In the genomic region with DNA sequence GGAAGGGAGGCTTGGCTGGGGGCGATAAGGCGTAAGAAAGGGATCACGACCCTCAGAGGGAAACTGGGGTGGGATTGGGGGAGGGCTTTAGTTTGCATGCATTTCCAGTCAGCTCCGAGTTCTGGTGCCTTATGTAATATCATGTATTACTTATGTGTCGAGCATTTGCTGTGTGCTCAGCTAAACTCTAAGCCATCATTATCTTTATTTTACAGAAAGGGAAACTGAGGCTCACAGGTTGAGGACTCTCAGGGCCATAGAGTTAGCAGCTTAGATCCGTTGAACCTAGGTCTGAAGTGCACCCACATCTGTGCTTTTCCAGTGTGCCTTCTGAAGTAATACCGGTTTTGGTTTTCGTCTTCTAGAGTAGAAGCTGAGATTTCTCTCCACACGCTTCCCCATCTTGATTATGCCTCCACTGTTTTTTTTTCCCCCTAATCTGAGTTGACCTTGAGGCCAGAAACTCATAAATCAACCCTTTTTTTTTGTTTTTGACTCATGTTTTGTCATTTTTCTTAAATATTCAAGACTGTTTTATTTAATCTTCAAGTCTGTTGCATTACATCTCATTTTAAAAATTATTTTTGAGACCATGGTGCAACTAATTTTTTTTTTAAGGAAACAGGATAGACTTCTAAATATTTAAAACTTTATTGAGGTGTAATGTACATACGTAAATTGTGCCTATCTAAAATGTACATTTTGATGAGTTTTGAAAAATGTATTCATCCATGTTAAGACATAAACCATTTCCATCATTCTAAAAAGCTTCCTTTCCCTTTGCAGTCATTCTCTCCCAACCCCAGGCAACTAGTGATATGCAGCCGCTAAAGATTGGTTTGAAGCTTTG, we compare ENCODE assay signal across 1 cellular context.
TF ChIP-seq lines count a peak whose summit lies in the region.

No MANE protein-coding gene starts in this region.

TF ChIP-seq in HepG2, 621 proteins besides CTCF, POLR2A, EP300 and RAD21 (continued from another document):
- TF ChIP-seq, protein P1, sequence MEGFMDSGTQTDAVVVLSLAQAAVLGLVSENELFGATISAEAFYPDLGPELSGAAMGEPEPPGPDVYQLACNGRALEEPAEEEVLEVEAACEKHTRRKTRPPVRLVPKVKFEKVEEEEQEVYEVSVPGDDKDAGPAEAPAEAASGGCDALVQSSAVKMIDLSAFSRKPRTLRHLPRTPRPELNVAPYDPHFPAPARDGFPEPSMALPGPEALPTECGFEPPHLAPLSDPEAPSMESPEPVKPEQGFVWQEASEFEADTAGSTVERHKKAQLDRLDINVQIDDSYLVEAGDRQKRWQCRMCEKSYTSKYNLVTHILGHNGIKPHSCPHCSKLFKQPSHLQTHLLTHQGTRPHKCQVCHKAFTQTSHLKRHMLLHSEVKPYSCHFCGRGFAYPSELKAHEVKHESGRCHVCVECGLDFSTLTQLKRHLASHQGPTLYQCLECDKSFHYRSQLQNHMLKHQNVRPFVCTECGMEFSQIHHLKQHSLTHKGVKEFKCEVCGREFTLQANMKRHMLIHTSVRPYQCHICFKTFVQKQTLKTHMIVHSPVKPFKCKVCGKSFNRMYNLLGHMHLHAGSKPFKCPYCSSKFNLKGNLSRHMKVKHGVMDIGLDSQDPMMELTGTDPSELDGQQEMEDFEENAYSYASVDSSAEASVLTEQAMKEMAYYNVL (CRISPR knock-in tag; IDR thresholded peaks at IDR 0.05; ENCODE audit: borderline replicate concordance), result 0 out of 2 replicates have a peak, but pooled peaks have one; percentile 5
- TF ChIP-seq, protein P2, sequence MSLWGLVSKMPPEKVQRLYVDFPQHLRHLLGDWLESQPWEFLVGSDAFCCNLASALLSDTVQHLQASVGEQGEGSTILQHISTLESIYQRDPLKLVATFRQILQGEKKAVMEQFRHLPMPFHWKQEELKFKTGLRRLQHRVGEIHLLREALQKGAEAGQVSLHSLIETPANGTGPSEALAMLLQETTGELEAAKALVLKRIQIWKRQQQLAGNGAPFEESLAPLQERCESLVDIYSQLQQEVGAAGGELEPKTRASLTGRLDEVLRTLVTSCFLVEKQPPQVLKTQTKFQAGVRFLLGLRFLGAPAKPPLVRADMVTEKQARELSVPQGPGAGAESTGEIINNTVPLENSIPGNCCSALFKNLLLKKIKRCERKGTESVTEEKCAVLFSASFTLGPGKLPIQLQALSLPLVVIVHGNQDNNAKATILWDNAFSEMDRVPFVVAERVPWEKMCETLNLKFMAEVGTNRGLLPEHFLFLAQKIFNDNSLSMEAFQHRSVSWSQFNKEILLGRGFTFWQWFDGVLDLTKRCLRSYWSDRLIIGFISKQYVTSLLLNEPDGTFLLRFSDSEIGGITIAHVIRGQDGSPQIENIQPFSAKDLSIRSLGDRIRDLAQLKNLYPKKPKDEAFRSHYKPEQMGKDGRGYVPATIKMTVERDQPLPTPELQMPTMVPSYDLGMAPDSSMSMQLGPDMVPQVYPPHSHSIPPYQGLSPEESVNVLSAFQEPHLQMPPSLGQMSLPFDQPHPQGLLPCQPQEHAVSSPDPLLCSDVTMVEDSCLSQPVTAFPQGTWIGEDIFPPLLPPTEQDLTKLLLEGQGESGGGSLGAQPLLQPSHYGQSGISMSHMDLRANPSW (CRISPR knock-in tag; IDR thresholded peaks at IDR 0.05; ENCODE audit: borderline replicate concordance), result 0 out of 2 replicates have a peak, but pooled peaks have one; percentile 23
- TF ChIP-seq DNMT1 (CRISPR knock-in tag; IDR thresholded peaks at IDR 0.05), result peak; percentile 2; the same call in 1 of the 2 replicates
- TF ChIP-seq NCOA1 (CRISPR knock-in tag; IDR thresholded peaks at IDR 0.05), result 0 out of 2 replicates have a peak, but pooled peaks have one; percentile 5
- TF ChIP-seq ZSCAN12 (CRISPR knock-in tag; IDR thresholded peaks at IDR 0.05), result no peak
- TF ChIP-seq, protein P3, sequence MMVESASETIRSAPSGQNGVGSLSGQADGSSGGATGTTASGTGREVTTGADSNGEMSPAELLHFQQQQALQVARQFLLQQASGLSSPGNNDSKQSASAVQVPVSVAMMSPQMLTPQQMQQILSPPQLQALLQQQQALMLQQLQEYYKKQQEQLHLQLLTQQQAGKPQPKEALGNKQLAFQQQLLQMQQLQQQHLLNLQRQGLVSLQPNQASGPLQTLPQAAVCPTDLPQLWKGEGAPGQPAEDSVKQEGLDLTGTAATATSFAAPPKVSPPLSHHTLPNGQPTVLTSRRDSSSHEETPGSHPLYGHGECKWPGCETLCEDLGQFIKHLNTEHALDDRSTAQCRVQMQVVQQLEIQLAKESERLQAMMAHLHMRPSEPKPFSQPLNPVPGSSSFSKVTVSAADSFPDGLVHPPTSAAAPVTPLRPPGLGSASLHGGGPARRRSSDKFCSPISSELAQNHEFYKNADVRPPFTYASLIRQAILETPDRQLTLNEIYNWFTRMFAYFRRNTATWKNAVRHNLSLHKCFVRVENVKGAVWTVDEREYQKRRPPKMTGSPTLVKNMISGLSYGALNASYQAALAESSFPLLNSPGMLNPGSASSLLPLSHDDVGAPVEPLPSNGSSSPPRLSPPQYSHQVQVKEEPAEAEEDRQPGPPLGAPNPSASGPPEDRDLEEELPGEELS (CRISPR knock-in tag; IDR thresholded peaks at IDR 0.05), result peak; percentile 3; the same call in 1 of the 2 replicates
- peak; percentile 7; the same call in 1 of the 2 replicates for TF ChIP-seq ZNF670 (CRISPR knock-in tag; IDR thresholded peaks at IDR 0.05; ENCODE audit: borderline replicate concordance)
- 0 out of 2 replicates have a peak, but pooled peaks have one; percentile 8 for TF ChIP-seq ISL2 (CRISPR knock-in tag; IDR thresholded peaks at IDR 0.05)
- TF ChIP-seq, protein P4, sequence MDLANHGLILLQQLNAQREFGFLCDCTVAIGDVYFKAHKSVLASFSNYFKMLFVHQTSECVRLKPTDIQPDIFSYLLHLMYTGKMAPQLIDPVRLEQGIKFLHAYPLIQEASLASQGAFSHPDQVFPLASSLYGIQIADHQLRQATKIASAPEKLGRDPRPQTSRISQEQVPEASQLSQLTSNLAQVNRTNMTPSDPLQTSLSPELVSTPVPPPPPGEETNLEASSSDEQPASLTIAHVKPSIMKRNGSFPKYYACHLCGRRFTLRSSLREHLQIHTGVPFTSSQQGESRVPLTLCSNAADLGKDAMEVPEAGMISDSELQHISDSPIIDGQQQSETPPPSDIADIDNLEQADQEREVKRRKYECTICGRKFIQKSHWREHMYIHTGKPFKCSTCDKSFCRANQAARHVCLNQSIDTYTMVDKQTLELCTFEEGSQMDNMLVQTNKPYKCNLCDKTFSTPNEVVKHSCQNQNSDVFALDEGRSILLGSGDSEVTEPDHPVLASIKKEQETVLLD (CRISPR knock-in tag; IDR thresholded peaks at IDR 0.05; ENCODE audit: low read depth), result no peak
- 0 out of 2 replicates have a peak, but pooled peaks have one; percentile 16 for TF ChIP-seq ADNP (CRISPR knock-in tag; IDR thresholded peaks at IDR 0.05)
- TF ChIP-seq ZNF563 (CRISPR knock-in tag; IDR thresholded peaks at IDR 0.05), result 0 out of 2 replicates have a peak, but pooled peaks have one; percentile 42
- TF ChIP-seq MEIS1 (CRISPR knock-in tag; IDR thresholded peaks at IDR 0.05; ENCODE audit: borderline replicate concordance), result 0 out of 2 replicates have a peak, but pooled peaks have one; percentile 8
- TF ChIP-seq SMAD9 (CRISPR knock-in tag; IDR thresholded peaks at IDR 0.05), result 0 out of 2 replicates have a peak, but pooled peaks have one; percentile 16
